ENCODE assay signal across 14 cellular contexts in the genomic region with DNA sequence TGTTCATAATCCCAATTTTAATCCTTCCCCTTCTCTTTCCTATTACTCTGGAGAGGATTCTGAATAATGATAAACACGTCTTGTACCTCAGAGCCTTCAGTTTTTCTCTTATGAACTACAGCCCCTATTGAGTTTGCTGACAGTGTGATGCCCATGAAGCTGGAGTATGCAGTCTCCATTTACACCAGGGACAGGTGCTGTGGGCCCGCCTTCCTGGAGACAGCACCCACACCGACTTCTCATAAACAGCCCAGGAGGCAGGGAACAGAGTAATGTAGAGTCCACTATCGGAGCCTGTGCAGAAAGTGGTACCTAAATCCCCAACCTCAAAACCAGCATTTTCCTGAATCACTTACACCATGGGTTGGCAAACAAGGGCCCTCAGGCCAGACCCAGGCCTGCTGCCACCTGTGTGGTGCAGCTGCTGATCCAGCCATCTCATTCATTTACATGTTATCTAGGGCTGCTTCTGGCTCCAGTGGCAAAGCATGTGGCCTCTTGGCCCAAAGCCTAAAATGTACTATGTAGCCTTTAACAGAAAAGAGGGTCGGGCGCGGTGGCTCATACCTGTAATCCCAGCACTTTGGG.
DNase-seq lines count a peak whose midpoint lies in the region; ATAC-seq and TF ChIP-seq lines count a peak whose summit lies in the region.
"Had no signal": no experiment of that assay in that cellular context is flagged by ENCODE, and none has a peak within 500 bp of the region (broad histone marks: within the 10 kb centered on the region; RNA-seq: fewer than 3 reads in every experiment).

No MANE protein-coding gene starts in this region.

- H3K27ac Mint-ChIP-seq in activated T-cell treated with anti-CD3 and anti-CD28 coated beads, Interleukin-2, amount 50 U/mL, for 24 hours, result peak overlapping the region; percentile 78
- H3K27ac Mint-ChIP-seq in activated T-helper 17 cell treated with anti-CD3 and anti-CD28 coated beads, Interleukin-2, amount 50 U/mL, for 72 hours, result peak overlapping the region; percentile 93
- H3K27ac Mint-ChIP-seq: brain had no signal

- peaks cover 64% of the 10 kb centered on the region for H3K4me1 Mint-ChIP-seq in activated T-cell treated with anti-CD3 and anti-CD28 coated beads, Interleukin-2, amount 50 U/mL, for 24 hours (ENCODE audit: low read depth)
- H3K4me1 Mint-ChIP-seq in activated T-helper 17 cell treated with anti-CD3 and anti-CD28 coated beads, Interleukin-2, amount 50 U/mL, for 72 hours, result peaks cover 52% of the 10 kb centered on the region

- no peak overlapping the region for H3K27ac ChIP-seq in upper lobe of right lung
- H3K27ac ChIP-seq: right atrium auricular region had no signal

- H3K36me3 ChIP-seq in upper lobe of right lung, result no peaks in the 10 kb centered on the region
- H3K36me3 ChIP-seq: right atrium auricular region had no signal

- no peak overlapping the region for H3K4me3 ChIP-seq in upper lobe of right lung
- H3K4me3 ChIP-seq: right atrium auricular region had no signal

- no peak for DNase-seq in activated T-cell treated with anti-CD3 and anti-CD28 coated beads, Interleukin-2, amount 50 U/mL, for 24 hours
- DNase-seq in activated T-cell treated with anti-CD3 and anti-CD28 coated beads, Interleukin-2, amount 50 U/mL, for 48 hours, result no peak
- DNase-seq in stimulated activated naive CD8-positive, alpha-beta T cell treated with anti-CD3 and anti-CD28 coated beads, Interleukin-15, Interleukin-2, amounts not matched to agents 100 U/mL and 50 U/mL, for 24 hours, result no peak
- DNase-seq in upper lobe of right lung, result no peak
- DNase-seq: EL, NCI-H187, NCI-H748 treated with DMSO at 0.1 percent for 48 hours had no signal

- no peaks in the 10 kb centered on the region for H3K27me3 ChIP-seq in upper lobe of right lung
- H3K27me3 ChIP-seq: right atrium auricular region had no signal

- peak overlapping the region; percentile 47 for H3K4me3 Mint-ChIP-seq in activated T-cell treated with anti-CD3 and anti-CD28 coated beads, Interleukin-2, amount 50 U/mL, for 24 hours
- H3K4me3 Mint-ChIP-seq in activated T-helper 17 cell treated with anti-CD3 and anti-CD28 coated beads, Interleukin-2, amount 50 U/mL, for 72 hours, result peak overlapping the region; percentile 79
- H3K4me3 Mint-ChIP-seq: brain had no signal

- no peaks in the 10 kb centered on the region for H3K27me3 Mint-ChIP-seq in activated T-cell treated with anti-CD3 and anti-CD28 coated beads, Interleukin-2, amount 50 U/mL, for 24 hours
- H3K27me3 Mint-ChIP-seq in activated T-helper 17 cell treated with anti-CD3 and anti-CD28 coated beads, Interleukin-2, amount 50 U/mL, for 72 hours, result no peaks in the 10 kb centered on the region
- H3K27me3 Mint-ChIP-seq: brain had no signal

- H3K9me3 ChIP-seq in upper lobe of right lung, result no peaks in the 10 kb centered on the region
- H3K9me3 ChIP-seq: right atrium auricular region had no signal

- H3K4me1 ChIP-seq in upper lobe of right lung, result peaks cover 5% of the 10 kb centered on the region
- H3K4me1 ChIP-seq: right atrium auricular region had no signal

- intact Hi-C loops in upper lobe of right lung (cut with DNase I), result no loop called here

- peaks cover 100% of the 10 kb centered on the region for H3K36me3 Mint-ChIP-seq in activated T-cell treated with anti-CD3 and anti-CD28 coated beads, Interleukin-2, amount 50 U/mL, for 24 hours (ENCODE audit: low read depth)
- peaks cover 100% of the 10 kb centered on the region for H3K36me3 Mint-ChIP-seq in activated T-helper 17 cell treated with anti-CD3 and anti-CD28 coated beads, Interleukin-2, amount 50 U/mL, for 72 hours (ENCODE audit: low read depth)

- TF ChIP-seq CTCF in upper lobe of right lung (IDR thresholded peaks at IDR 0.05), result no peak

- ATAC-seq in HG03064 (IDR thresholded peaks at IDR 0.05; ENCODE audit: low read depth, unreplicated experiment), result peak; percentile 10
- peak; percentile 21 for ATAC-seq in activated T-helper 17 cell treated with anti-CD3 and anti-CD28 coated beads, Interleukin-2, amount 50 U/mL, for 72 hours (replicated peaks)
- peak; percentile 15 for ATAC-seq in stimulated activated naive CD8-positive, alpha-beta T cell treated with anti-CD3 and anti-CD28 coated beads, Interleukin-15, Interleukin-2, amounts not matched to agents 100 U/mL and 50 U/mL, for 24 hours
- no peak for ATAC-seq in upper lobe of right lung
- ATAC-seq in GM19455 (IDR thresholded peaks at IDR 0.05; ENCODE audit: unreplicated experiment), result no peak
- no peak for ATAC-seq in HG02938 (IDR thresholded peaks at IDR 0.05; ENCODE audit: unreplicated experiment)
- ATAC-seq: Right ventricle myocardium inferior had no signal

- H3K9me3 Mint-ChIP-seq in activated T-cell treated with anti-CD3 and anti-CD28 coated beads, Interleukin-2, amount 50 U/mL, for 24 hours, result peaks cover 2% of the 10 kb centered on the region
- no peaks in the 10 kb centered on the region for H3K9me3 Mint-ChIP-seq in activated T-helper 17 cell treated with anti-CD3 and anti-CD28 coated beads, Interleukin-2, amount 50 U/mL, for 72 hours
- H3K9me3 Mint-ChIP-seq: brain had no signal

Comparison
In these comparisons a context has a peak if more than half of its experiments do, and no peak if none do; other contexts are left out.
1. ATAC-seq: peak in HG03064 (single experiment), activated T-helper 17 cell treated with anti-CD3 and anti-CD28 coated beads, Interleukin-2, amount 50 U/mL, for 72 hours (single experiment) and stimulated activated naive CD8-positive, alpha-beta T cell treated with anti-CD3 and anti-CD28 coated beads, Interleukin-15, Interleukin-2, amounts not matched to agents 100 U/mL and 50 U/mL, for 24 hours (single experiment); none in upper lobe of right lung (single experiment), GM19455 (single experiment) and HG02938 (single experiment).